Comparison of ENCODE assay signal across 17 cellular contexts in genomic region chr2:208222351-208222750, GRCh38. TPM values are rescaled to one million over a fixed set of nuclear protein-coding genes. Genes with fewer than 3 reads are reported as not detected.
DNase-seq lines count a peak whose midpoint lies in the region; ATAC-seq and TF ChIP-seq lines count a peak whose summit lies in the region.
"Had no signal": no experiment of that assay in that cellular context is flagged by ENCODE, and none has a peak within 500 bp of the region (broad histone marks: within the 10 kb centered on the region; RNA-seq: fewer than 3 reads in every experiment).

No MANE protein-coding gene starts in this region.

- intact Hi-C loops in posterior cingulate gyrus (cut with DNase I) = no loop called here

- DNase-seq in A172 (ENCODE audit: low spot score) = peak; percentile 16
- peak; percentile 36 for DNase-seq in HCEC 1CT
- peak; percentile 32 for DNase-seq in SK-MEL-5 (ENCODE audit: low read depth, low spot score)
- DNase-seq in fibroblast of pulmonary artery (ENCODE audit: low read depth) = peak; percentile 12
- DNase-seq in posterior cingulate gyrus = no peak
- DNase-seq in CD1c-positive myeloid dendritic cell (ENCODE audit: extremely low spot score) = no peak
- DNase-seq: activated CD4-positive, alpha-beta T cell treated with anti-CD3 and anti-CD28 coated beads for 36 hours; activated T-cell treated with anti-CD3 and anti-CD28 coated beads for 4 hours; adrenal gland; dermis blood vessel endothelial cell; NCI-H2081; NCI-H748 treated with DMSO at 0.1 percent for 48 hours had no signal

- in situ Hi-C loops in SK-MEL-5 (cut with HindIII; ENCODE audit: low pct_unique_long_range_greater_than_20kb, low sequenced_read_pairs) = no loop called here

- H3K4me3 ChIP-seq in fibroblast of pulmonary artery (replicated peaks; ENCODE audit: low read depth, low read length) = no peak overlapping the region
- H3K4me3 ChIP-seq: adrenal gland, skin epidermis had no signal

- no peak for ATAC-seq in HG03280 (IDR thresholded peaks at IDR 0.05; ENCODE audit: unreplicated experiment)
- ATAC-seq in GM21381 (IDR thresholded peaks at IDR 0.05; ENCODE audit: unreplicated experiment) = no peak
- ATAC-seq: activated CD4-positive, alpha-beta T cell treated with anti-CD3 and anti-CD28 coated beads for 36 hours had no signal

- TF ChIP-seq CTCF in fibroblast of pulmonary artery (IDR thresholded peaks at IDR 0.05; ENCODE audit: low read length, missing control alignments) = no peak

RNA-seq across cellular contexts. Expression of gene IDH1, which starts 32.5 kb away (rescaled TPM):
- 162 and 172 TPM in 2 replicates for total RNA-seq in A172 (2014; rRNA removed; shearing (Covaris generic))
- 432 and 474 TPM in 2 replicates for total RNA-seq in SK-MEL-5 (2014; rRNA removed; shearing (Covaris generic))
- polyA plus RNA-seq in SK-MEL-5 (2015; cell fraction: cytosol; rRNA removed) = 270 and 305 TPM in 2 replicates
- 437 and 505 TPM in 2 replicates for polyA plus RNA-seq in SK-MEL-5 (2015; cell fraction: nucleus; rRNA removed)

RNA-seq across cellular contexts. Expression of gene C2orf80, which starts 32.5 kb away (rescaled TPM):
- total RNA-seq in A172 (2014; rRNA removed; shearing (Covaris generic)) = not detected in 2 replicates
- total RNA-seq in SK-MEL-5 (2014; rRNA removed; shearing (Covaris generic)) = 0.32 and 0.45 TPM in 2 replicates
- polyA plus RNA-seq in SK-MEL-5 (2015; cell fraction: cytosol; rRNA removed) = not detected in 2 replicates
- 1.1 TPM in 1 of 2 replicates, not detected in the other for polyA plus RNA-seq in SK-MEL-5 (2015; cell fraction: nucleus; rRNA removed)
- total RNA-seq: activated CD4-positive, alpha-beta T cell treated with anti-CD3 and anti-CD28 coated beads for 36 hours; adrenal gland; dermis blood vessel endothelial cell; lower leg skin had no signal
- polyA plus RNA-seq: adrenal gland had no signal

RNA-seq across cellular contexts. Expression of gene PIKFYVE, which starts 43.7 kb away (rescaled TPM):
- 25.6 and 29.2 TPM in 2 replicates for total RNA-seq in A172 (2014; rRNA removed; shearing (Covaris generic))
- 50.9 and 52.0 TPM in 2 replicates for total RNA-seq in SK-MEL-5 (2014; rRNA removed; shearing (Covaris generic))
- polyA plus RNA-seq in SK-MEL-5 (2015; cell fraction: cytosol; rRNA removed) = 26.6 and 36.5 TPM in 2 replicates
- 41.9 and 50.3 TPM in 2 replicates for polyA plus RNA-seq in SK-MEL-5 (2015; cell fraction: nucleus; rRNA removed)

RNA-seq across cellular contexts. Expression of gene CRYGA, which starts 59.0 kb away (rescaled TPM):
- total RNA-seq in A172 (2014; rRNA removed; shearing (Covaris generic)) = not detected in 2 replicates
- not detected in 2 replicates for total RNA-seq in SK-MEL-5 (2014; rRNA removed; shearing (Covaris generic))
- not detected in 2 replicates for polyA plus RNA-seq in SK-MEL-5 (2015; cell fraction: cytosol; rRNA removed)
- not detected in 2 replicates for polyA plus RNA-seq in SK-MEL-5 (2015; cell fraction: nucleus; rRNA removed)
- total RNA-seq: activated CD4-positive, alpha-beta T cell treated with anti-CD3 and anti-CD28 coated beads for 36 hours; adrenal gland; dermis blood vessel endothelial cell; lower leg skin had no signal
- polyA plus RNA-seq: adrenal gland, neural cell had no signal

Comparison
In these comparisons a context has a peak if more than half of its experiments do, and no peak if none do; other contexts are left out.
1. DNase-seq: peak in A172 (single experiment), HCEC 1CT (single experiment), SK-MEL-5 (single experiment) and fibroblast of pulmonary artery (single experiment); none in posterior cingulate gyrus (0 of 10) and CD1c-positive myeloid dendritic cell (single experiment).